In genomic region chrX:110407910-110408545, GRCh38 we compare ENCODE assay signal across 8 cellular contexts. TPM values are rescaled to one million over a fixed set of nuclear protein-coding genes. Genes with fewer than 3 reads are reported as not detected.
A peak's percentile ranks its signal among the peaks of the same experiment; 100 is the strongest.
DNase-seq lines count a peak whose midpoint lies in the region; ATAC-seq and TF ChIP-seq lines count a peak whose summit lies in the region.

No MANE protein-coding gene starts in this region.

- H2AFZ ChIP-seq in OCI-LY1 (ENCODE audit: low read length) (no peak overlapping the region), osteoblast (ENCODE audit: low read length) (no peak overlapping the region)

- no peak overlapping the region for H3K4me3 ChIP-seq in OCI-LY1 (ENCODE audit: low read depth, low read length, poor library complexity, severe bottlenecking)
- H3K4me3 ChIP-seq in osteoblast (ENCODE audit: insufficient read depth, low read length) = no peak overlapping the region

- H3K9me3 Mint-ChIP-seq in activated T-cell treated with anti-CD3 and anti-CD28 coated beads, Interleukin-2, amount 50 U/mL, for 4 hours = no peaks in the 10 kb centered on the region

- H3K79me2 ChIP-seq in OCI-LY1 (ENCODE audit: insufficient read depth, low read length) (no peaks in the 10 kb centered on the region), osteoblast (ENCODE audit: insufficient read depth, low read length) (no peaks in the 10 kb centered on the region)

- no peaks in the 10 kb centered on the region for H3K36me3 Mint-ChIP-seq in activated T-cell treated with anti-CD3 and anti-CD28 coated beads, Interleukin-2, amount 50 U/mL, for 4 hours (ENCODE audit: insufficient read depth)

- H3K9me3 ChIP-seq in OCI-LY1 (ENCODE audit: low read length) = no peaks in the 10 kb centered on the region
- H3K9me3 ChIP-seq in osteoblast (ENCODE audit: low read depth, low read length) = no peaks in the 10 kb centered on the region

- H3K9ac ChIP-seq in OCI-LY1 (ENCODE audit: low read length) = no peak overlapping the region

- TF ChIP-seq CTCF in OCI-LY1 (IDR thresholded peaks at IDR 0.05; ENCODE audit: low read length) (peak; percentile 60), osteoblast (IDR thresholded peaks at IDR 0.05; ENCODE audit: extremely low read depth, low read depth, low read length) (peak; percentile 77)

- ATAC-seq in HG03378 (IDR thresholded peaks at IDR 0.05; ENCODE audit: unreplicated experiment) (peak; percentile 61), GM21515 (IDR thresholded peaks at IDR 0.05; ENCODE audit: unreplicated experiment) (no peak)
- peak in 1 of 2 donors; percentile 38 for ATAC-seq in activated T-cell treated with anti-CD3 and anti-CD28 coated beads, Interleukin-2, amount 50 U/mL, for 4 hours

- no peaks in the 10 kb centered on the region for H3K36me3 ChIP-seq in OCI-LY1 (ENCODE audit: insufficient read depth, low read length)
- H3K36me3 ChIP-seq in osteoblast (ENCODE audit: insufficient read depth, low read length) = no peaks in the 10 kb centered on the region

- DNase-seq in NK-92 treated with Interleukin-12 subunit alpha and Interleukin-12 subunit beta, amount 100 ng/mL, for 24 hours (lab: John Stamatoyannopoulos, UW) = peak; percentile 4
- DNase-seq in NK-92 (lab: John Stamatoyannopoulos, UW; ENCODE audit: unreplicated experiment) (no peak), fibroblast of peridontal ligament (ENCODE audit: extremely low read depth) (peak; percentile 78), osteoblast (ENCODE audit: insufficient read length, low spot score, missing footprints) (no peak)
- peak; percentile 31 for DNase-seq in activated T-cell treated with anti-CD3 and anti-CD28 coated beads, Interleukin-2, amount 50 U/mL, for 4 hours

- H3K4me1 Mint-ChIP-seq in activated T-cell treated with anti-CD3 and anti-CD28 coated beads, Interleukin-2, amount 50 U/mL, for 4 hours (ENCODE audit: low read depth) = peaks cover 2% of the 10 kb centered on the region

- no peaks in the 10 kb centered on the region for H3F3A ChIP-seq in OCI-LY1 (ENCODE audit: insufficient read depth, low read length)

- no peak overlapping the region for H3K4me3 Mint-ChIP-seq in activated T-cell treated with anti-CD3 and anti-CD28 coated beads, Interleukin-2, amount 50 U/mL, for 4 hours

- H3K27me3 ChIP-seq in OCI-LY1 (ENCODE audit: insufficient read depth, low read length) (no peaks in the 10 kb centered on the region), osteoblast (ENCODE audit: insufficient read depth, low read length) (no peaks in the 10 kb centered on the region)

- H3K27me3 Mint-ChIP-seq in activated T-cell treated with anti-CD3 and anti-CD28 coated beads, Interleukin-2, amount 50 U/mL, for 4 hours (ENCODE audit: low read depth) = no peaks in the 10 kb centered on the region

- H3K4me2 ChIP-seq in OCI-LY1 (ENCODE audit: low read length) = no peak overlapping the region
- no peak overlapping the region for H3K4me2 ChIP-seq in osteoblast (ENCODE audit: insufficient read depth, low read length)

- H3K4me1 ChIP-seq in OCI-LY1 (ENCODE audit: insufficient read depth, low read length, severe bottlenecking) (no peaks in the 10 kb centered on the region), osteoblast (ENCODE audit: insufficient read depth, low read length) (peaks cover 13% of the 10 kb centered on the region)

- H4K20me1 ChIP-seq in OCI-LY1 (ENCODE audit: insufficient read depth, low read length) (no peaks in the 10 kb centered on the region), osteoblast (ENCODE audit: insufficient read depth, low read length) (no peaks in the 10 kb centered on the region)

- H3K9me2 ChIP-seq in OCI-LY1 (ENCODE audit: low read depth, low read length) = no peaks in the 10 kb centered on the region

- H3K27ac ChIP-seq in OCI-LY1 (ENCODE audit: low read depth, low read length, poor library complexity, severe bottlenecking) (no peak overlapping the region), osteoblast (ENCODE audit: low read depth, low read length) (no peak overlapping the region)

RNA-seq across cellular contexts. Expression of gene RTL9, which starts 49.4 kb away (rescaled TPM):
- not detected for total RNA-seq in activated T-cell treated with anti-CD3 and anti-CD28 coated beads, Interleukin-2, amount 50 U/mL, for 4 hours
- total RNA-seq in osteoblast = 0.59 and 0.72 TPM in 2 replicates

Comparison
In these comparisons a context has a peak if more than half of its experiments do, and no peak if none do; other contexts are left out.
1. DNase-seq: peak in NK-92 treated with Interleukin-12 subunit alpha and Interleukin-12 subunit beta, amount 100 ng/mL, for 24 hours (single experiment), activated T-cell treated with anti-CD3 and anti-CD28 coated beads, Interleukin-2, amount 50 U/mL, for 4 hours (single experiment) and fibroblast of peridontal ligament (single experiment); none in NK-92 (single experiment) and osteoblast (single experiment).